ENCODE assay signal across 30 cellular contexts in genomic region chr16:21949713-21950260, GRCh38. TPM values are rescaled to one million over a fixed set of nuclear protein-coding genes. Genes with fewer than 3 reads are reported as not detected.
DNase-seq lines count a peak whose midpoint lies in the region; ATAC-seq and TF ChIP-seq lines count a peak whose summit lies in the region.
"Had no signal": no experiment of that assay in that cellular context is flagged by ENCODE, and none has a peak within 500 bp of the region (broad histone marks: within the 10 kb centered on the region; RNA-seq: fewer than 3 reads in every experiment).

No MANE protein-coding gene starts in this region.

- no peak overlapping the region for H3K27ac ChIP-seq in CD8-positive, alpha-beta T cell (ENCODE audit: low read depth, low read length)
- H3K27ac ChIP-seq: prostate gland, tibial nerve had no signal

- no peaks in the 10 kb centered on the region for H3K27me3 ChIP-seq in CD8-positive, alpha-beta T cell (ENCODE audit: insufficient read depth, low read length)
- H3K27me3 ChIP-seq: breast epithelium, tibial nerve had no signal

- H3K4me1 ChIP-seq in CD8-positive, alpha-beta T cell (ENCODE audit: insufficient read depth, low read length), result peaks cover 32% of the 10 kb centered on the region

- CTCF ChIA-PET in CD8-positive, alpha-beta T cell (lab: Charles Lee), result interaction anchor here (0.8 kb wide), 1 partner anchor 239 kb away, joined by 3 read pairs; no protein-coding TSS in a partner anchor

- no peak for TF ChIP-seq CTCF in CD8-positive, alpha-beta T cell (IDR thresholded peaks at IDR 0.05)
- no peak for TF ChIP-seq CTCF in neural crest cell (conservative IDR thresholded peaks at IDR 0.05)

- H3K36me3 Mint-ChIP-seq in activated naive CD4-positive, alpha-beta T cell treated with anti-CD3 and anti-CD28 coated beads, Interleukin-2, amount 50 U/mL, for 24 hours, result peaks cover 7% of the 10 kb centered on the region
- H3K36me3 Mint-ChIP-seq in CD8-positive, alpha-beta T cell, result peaks cover 23% of the 10 kb centered on the region
- H3K36me3 Mint-ChIP-seq in central memory CD8-positive, alpha-beta T cell (ENCODE audit: insufficient read depth), result peaks cover 24% of the 10 kb centered on the region
- H3K36me3 Mint-ChIP-seq in neural crest cell (ENCODE audit: low read depth), result no peaks in the 10 kb centered on the region

- no peaks in the 10 kb centered on the region for H3K9me3 Mint-ChIP-seq in activated naive CD4-positive, alpha-beta T cell treated with anti-CD3 and anti-CD28 coated beads, Interleukin-2, amount 50 U/mL, for 24 hours
- no peaks in the 10 kb centered on the region for H3K9me3 Mint-ChIP-seq in CD8-positive, alpha-beta T cell
- no peaks in the 10 kb centered on the region for H3K9me3 Mint-ChIP-seq in central memory CD8-positive, alpha-beta T cell
- H3K9me3 Mint-ChIP-seq in neural crest cell, result no peaks in the 10 kb centered on the region

- DNase-seq in activated naive CD4-positive, alpha-beta T cell treated with anti-CD3 and anti-CD28 coated beads, Interleukin-2, amount 50 U/mL, for 16 hours, result no peak
- DNase-seq in CD8-positive, alpha-beta T cell, result no peak
- no peak for DNase-seq in central memory CD8-positive, alpha-beta T cell (ENCODE audit: low spot score in 2 of 2)
- DNase-seq in neural crest cell (ENCODE audit: low read depth, low spot score), result no peak
- DNase-seq in NCI-H2171 (lab: John Stamatoyannopoulos, UW), result no peak
- no peak for DNase-seq in NCI-H69 (lab: John Stamatoyannopoulos, UW)
- DNase-seq: activated CD4-positive, CD25-positive, alpha-beta regulatory T cell treated with anti-CD3 and anti-CD28 coated beads, Interleukin-2, amount 50 U/mL, for 72 hours; activated naive CD4-positive, alpha-beta T cell; hippocampal formation; KG1; left colon; mesendoderm; NCI-H1436; NCI-H2081; NCI-H2227 treated with DMSO at 0.1 percent for 48 hours; occipital lobe; SHP77; stimulated activated CD4-positive, alpha-beta T cell treated with anti-CD3 and anti-CD28 coated beads, Interleukin-12 subunit alpha, Interleukin-12 subunit beta, amount 100 ng/mL, for 4 hours; stimulated activated CD4-positive, alpha-beta T cell treated with anti-CD3 and anti-CD28 coated beads, Interleukin-2, amount 100 ng/mL, for 48 hours had no signal

- H3K27me3 Mint-ChIP-seq in activated naive CD4-positive, alpha-beta T cell treated with anti-CD3 and anti-CD28 coated beads, Interleukin-2, amount 50 U/mL, for 24 hours, result no peaks in the 10 kb centered on the region
- H3K27me3 Mint-ChIP-seq in CD8-positive, alpha-beta T cell (ENCODE audit: low read depth), result no peaks in the 10 kb centered on the region
- no peaks in the 10 kb centered on the region for H3K27me3 Mint-ChIP-seq in central memory CD8-positive, alpha-beta T cell
- H3K27me3 Mint-ChIP-seq in neural crest cell (ENCODE audit: low read depth), result peaks cover 11% of the 10 kb centered on the region

- POLR2A ChIA-PET in CD8-positive, alpha-beta T cell (lab: Charles Lee), result no interaction called here

- ATAC-seq in CD8-positive, alpha-beta T cell, result no peak
- no peak for ATAC-seq in central memory CD8-positive, alpha-beta T cell (replicated peaks; ENCODE audit: extremely low read depth, poor library complexity, severe bottlenecking)
- ATAC-seq in HG03520 (IDR thresholded peaks at IDR 0.05; ENCODE audit: unreplicated experiment), result no peak
- ATAC-seq: left colon, Panc1, sciatic nerve had no signal

- no peaks in the 10 kb centered on the region for H3K36me3 ChIP-seq in CD8-positive, alpha-beta T cell (ENCODE audit: insufficient read depth, low read length)
- H3K36me3 ChIP-seq: breast epithelium, prostate gland, tibial nerve had no signal

- intact Hi-C loops in CD8-positive, alpha-beta T cell (cut with DNase I, micrococcal nuclease), result loop anchor here (5.0 to 10.0 kb wide), 9 partner anchors 128 to 1605 kb away; partner anchors contain the start of genes EARS2 (in 1 of the 2), OTOA (in 1 of the 2), UBFD1 (in 1 of the 2) and USP31 (in 1 of the 2)

- peak overlapping the region; percentile 84 for H3K27ac Mint-ChIP-seq in activated naive CD4-positive, alpha-beta T cell treated with anti-CD3 and anti-CD28 coated beads, Interleukin-2, amount 50 U/mL, for 24 hours
- peak overlapping the region; percentile 57 for H3K27ac Mint-ChIP-seq in CD8-positive, alpha-beta T cell
- H3K27ac Mint-ChIP-seq in central memory CD8-positive, alpha-beta T cell (ENCODE audit: low read depth), result peak overlapping the region; percentile 64
- no peak overlapping the region for H3K27ac Mint-ChIP-seq in neural crest cell (ENCODE audit: unreplicated experiment)

- H3K4me1 Mint-ChIP-seq in activated naive CD4-positive, alpha-beta T cell treated with anti-CD3 and anti-CD28 coated beads, Interleukin-2, amount 50 U/mL, for 24 hours, result peaks cover 55% of the 10 kb centered on the region
- peaks cover 46% of the 10 kb centered on the region for H3K4me1 Mint-ChIP-seq in CD8-positive, alpha-beta T cell (ENCODE audit: low read depth)
- peaks cover 36% of the 10 kb centered on the region for H3K4me1 Mint-ChIP-seq in central memory CD8-positive, alpha-beta T cell
- H3K4me1 Mint-ChIP-seq in neural crest cell, result peaks cover 25% of the 10 kb centered on the region

- no peak overlapping the region for H3K4me3 ChIP-seq in CD8-positive, alpha-beta T cell (ENCODE audit: low read depth, low read length)
- H3K4me3 ChIP-seq: breast epithelium, prostate gland, tibial nerve had no signal

- H3K9me3 ChIP-seq in CD8-positive, alpha-beta T cell (ENCODE audit: low read length), result no peaks in the 10 kb centered on the region
- H3K9me3 ChIP-seq: breast epithelium, prostate gland, tibial nerve had no signal

- no peak overlapping the region for H3K4me3 Mint-ChIP-seq in activated naive CD4-positive, alpha-beta T cell treated with anti-CD3 and anti-CD28 coated beads, Interleukin-2, amount 50 U/mL, for 24 hours
- no peak overlapping the region for H3K4me3 Mint-ChIP-seq in CD8-positive, alpha-beta T cell
- no peak overlapping the region for H3K4me3 Mint-ChIP-seq in central memory CD8-positive, alpha-beta T cell
- H3K4me3 Mint-ChIP-seq in neural crest cell, result peak overlapping the region; percentile 67

RNA-seq across cellular contexts. Expression of gene UQCRC2, which starts 3.4 kb away (rescaled TPM):
- total RNA-seq in CD8-positive, alpha-beta T cell, result 100 to 1,000 TPM; 177 to 186 TPM
- 175 and 183 TPM in 2 replicates for total RNA-seq in neural crest cell

RNA-seq across cellular contexts. Expression of gene PDZD9, which starts 51.1 kb away (rescaled TPM):
- total RNA-seq in CD8-positive, alpha-beta T cell, result not detected
- not detected in 2 replicates for total RNA-seq in neural crest cell
- total RNA-seq: breast epithelium; G401; H1; HT1080; left colon; occipital lobe; sciatic nerve; T-helper 2 cell treated with Interferon-gamma antibody and Interleukin-4, amounts not matched to agents 100 ng/mL and 5 ng/mL, for 36 hours; tibial nerve had no signal

RNA-seq across cellular contexts. Expression of gene MOSMO, which starts 58.1 kb away (rescaled TPM):
- total RNA-seq in CD8-positive, alpha-beta T cell, result 1 to 10 TPM; 2.4 TPM
- 14.8 and 17.8 TPM in 2 replicates for total RNA-seq in neural crest cell
